Comparison of ENCODE assay signal across 27 cellular contexts in genomic region chr17:71430281-71430680, GRCh38.
DNase-seq lines count a peak whose midpoint lies in the region; ATAC-seq, FAIRE-seq and TF ChIP-seq lines count a peak whose summit lies in the region.
"Had no signal": no experiment of that assay in that cellular context is flagged by ENCODE, and none has a peak within 500 bp of the region (broad histone marks: within the 10 kb centered on the region; RNA-seq: fewer than 3 reads in every experiment).

No MANE protein-coding gene starts in this region.

- H3K9me3 ChIP-seq in PC-3 (ENCODE audit: low read length), result peaks cover 7% of the 10 kb centered on the region; the same call in 1 of the 2 replicates
- no peaks in the 10 kb centered on the region for H3K9me3 ChIP-seq in CD4-positive, alpha-beta T cell (ENCODE audit: control insufficient read depth, low read length)
- H3K9me3 ChIP-seq: BE2C had no signal

- peak; percentile 11 for DNase-seq in DMS53 (lab: John Stamatoyannopoulos, UW)
- no peak for DNase-seq in DMS53 treated with DMSO at 0.1 percent for 48 hours (lab: John Stamatoyannopoulos, UW; ENCODE audit: unreplicated experiment)
- peak; percentile 83 for DNase-seq in NCI-H748 (lab: John Stamatoyannopoulos, UW; ENCODE audit: unreplicated experiment)
- peak; percentile 75 for DNase-seq in PC-3
- DNase-seq in urothelium cell line (ENCODE audit: low spot score), result no peak
- DNase-seq in GM10266 (ENCODE audit: extremely low spot score), result no peak
- DNase-seq in CD4-positive, alpha-beta T cell, result no peak
- DNase-seq: ACHN; AML-193; BE2C; Calu3; CD4-positive, alpha-beta memory T cell; COR-L47; DMS79; EL; GDM1; GM23248; H7; HCEC 1CT had no signal

- ATAC-seq in PC-3, result peak; percentile 74
- no peak for ATAC-seq in GM21825 (IDR thresholded peaks at IDR 0.05; ENCODE audit: unreplicated experiment)
- no peak for ATAC-seq in CD4-positive, alpha-beta T cell (ENCODE audit: poor library complexity)

- H3K4me3 Mint-ChIP-seq in CD4-positive, alpha-beta T cell, result no peak overlapping the region
- H3K4me3 Mint-ChIP-seq: CD14-positive monocyte; CD4-positive, alpha-beta memory T cell had no signal

- H3K79me2 ChIP-seq in PC-3 (ENCODE audit: low read length), result no peaks in the 10 kb centered on the region

- POLR2A ChIA-PET in PC-3 (lab: Charles Lee; ENCODE audit: unreplicated experiment), result no interaction called here
- POLR2A ChIA-PET in CD4-positive, alpha-beta T cell (lab: Charles Lee), result no interaction called here

- peaks cover 14% of the 10 kb centered on the region for H3F3A ChIP-seq in PC-3 (ENCODE audit: low read length, unreplicated experiment)

- no peaks in the 10 kb centered on the region for H3K4me1 Mint-ChIP-seq in CD4-positive, alpha-beta T cell (ENCODE audit: low read depth)
- H3K4me1 Mint-ChIP-seq: CD14-positive monocyte; CD4-positive, alpha-beta memory T cell had no signal

- H3K4me2 ChIP-seq in PC-3 (ENCODE audit: low read length), result peak overlapping the region; percentile 14
- H3K4me2 ChIP-seq: BLaER1 treated with 17β-estradiol and CSF1 and Interleukin-3, amounts not matched to agents 10 nM and 100 nM had no signal

- H3K36me3 Mint-ChIP-seq in CD4-positive, alpha-beta T cell (ENCODE audit: low read depth), result no peaks in the 10 kb centered on the region
- H3K36me3 Mint-ChIP-seq: CD14-positive monocyte; CD4-positive, alpha-beta memory T cell had no signal

- H3K27ac ChIP-seq in PC-3 (ENCODE audit: low read length), result peak overlapping the region; percentile 82
- H3K27ac ChIP-seq in CD4-positive, alpha-beta T cell (ENCODE audit: low read depth, low read length), result no peak overlapping the region
- H3K27ac ChIP-seq: 22Rv1; BLaER1 treated with 17β-estradiol and CSF1 and Interleukin-3, amounts not matched to agents 10 nM and 100 nM; GM23248 had no signal

- H3K4me1 ChIP-seq in PC-3 (ENCODE audit: insufficient read depth, low read length), result peaks cover 81% of the 10 kb centered on the region
- H3K4me1 ChIP-seq: BE2C; BLaER1 treated with 17β-estradiol and CSF1 and Interleukin-3, amounts not matched to agents 10 nM and 100 nM had no signal

- intact Hi-C loops in PC-3 (cut with micrococcal nuclease), result loop anchor here (10.0 kb wide), 2 partner anchors 315 to 965 kb away; no protein-coding TSS in a partner anchor
- intact Hi-C loops in CD4-positive, alpha-beta T cell (cut with DNase I, micrococcal nuclease), result no loop called here

- H3K27me3 Mint-ChIP-seq in CD4-positive, alpha-beta T cell, result no peaks in the 10 kb centered on the region
- H3K27me3 Mint-ChIP-seq: CD4-positive, alpha-beta memory T cell had no signal

- peaks cover 8% of the 10 kb centered on the region; the same call in 1 of the 2 replicates for H3K36me3 ChIP-seq in PC-3 (ENCODE audit: low read depth, low read length)
- H3K36me3 ChIP-seq: BE2C; BLaER1 treated with 17β-estradiol and CSF1 and Interleukin-3, amounts not matched to agents 10 nM and 100 nM had no signal

- FAIRE-seq in urothelium cell line (lab: Jason Lieb, UNC), result peak; percentile 55
- FAIRE-seq: A204.1, GM12891, GM18507, H1 had no signal

- H3K27me3 ChIP-seq in PC-3 (ENCODE audit: low read length), result no peaks in the 10 kb centered on the region
- no peaks in the 10 kb centered on the region for H3K27me3 ChIP-seq in CD4-positive, alpha-beta T cell (ENCODE audit: control insufficient read depth, insufficient read depth, low read length)
- H3K27me3 ChIP-seq: BE2C; BLaER1 treated with 17β-estradiol and CSF1 and Interleukin-3, amounts not matched to agents 10 nM and 100 nM had no signal

- H3K9ac ChIP-seq in PC-3 (ENCODE audit: low read length), result peak overlapping the region; percentile 8; the same call in 1 of the 2 replicates
- H3K9ac ChIP-seq: BLaER1 treated with 17β-estradiol and CSF1 and Interleukin-3, amounts not matched to agents 10 nM and 100 nM; GM23248 had no signal

- H2AFZ ChIP-seq in PC-3 (ENCODE audit: low read length), result peak overlapping the region; percentile 16

- BruUV-seq in PC-3 (replicated peaks; lab: Mats Ljungman, UMichigan), result no TSS peak

- H3K27ac Mint-ChIP-seq in CD4-positive, alpha-beta T cell, result no peak overlapping the region
- H3K27ac Mint-ChIP-seq: CD14-positive monocyte; CD4-positive, alpha-beta memory T cell had no signal

- no peaks in the 10 kb centered on the region for H4K20me1 ChIP-seq in PC-3 (ENCODE audit: low read length)
- H4K20me1 ChIP-seq: BLaER1 treated with 17β-estradiol and CSF1 and Interleukin-3, amounts not matched to agents 10 nM and 100 nM had no signal

- no peaks in the 10 kb centered on the region for H3K9me2 ChIP-seq in PC-3 (replicated peaks; ENCODE audit: low read length)

- CTCF ChIA-PET in PC-3 (lab: Charles Lee), result no interaction called here
- CTCF ChIA-PET in CD4-positive, alpha-beta T cell (lab: Charles Lee), result no interaction called here

- peaks cover 8% of the 10 kb centered on the region for H3K9me3 Mint-ChIP-seq in CD4-positive, alpha-beta T cell

- no peak for TF ChIP-seq CTCF in PC-3 (conservative IDR thresholded peaks at IDR 0.05; ENCODE audit: low read depth, low read length)
- TF ChIP-seq CTCF in GM10266 (IDR thresholded peaks at IDR 0.05; ENCODE audit: control insufficient read depth, insufficient read depth, low read depth, missing control alignments), result no peak
- no peak for TF ChIP-seq CTCF in CD4-positive, alpha-beta T cell (IDR thresholded peaks at IDR 0.05)

- H3K4me3 ChIP-seq in PC-3 (ENCODE audit: low read length), result no peak overlapping the region
- H3K4me3 ChIP-seq: BLaER1 treated with 17β-estradiol and CSF1 and Interleukin-3, amounts not matched to agents 10 nM and 100 nM; GM23248 had no signal

Comparison
In these comparisons a context has a peak if more than half of its experiments do, and no peak if none do; other contexts are left out.
1. DNase-seq: peak in DMS53 (single experiment), NCI-H748 (single experiment) and PC-3 (single experiment); none in DMS53 treated with DMSO at 0.1 percent for 48 hours (single experiment), urothelium cell line (single experiment), GM10266 (single experiment) and CD4-positive, alpha-beta T cell (0 of 10).